ENCODE assay signal across 8 cellular contexts in the genomic region with DNA sequence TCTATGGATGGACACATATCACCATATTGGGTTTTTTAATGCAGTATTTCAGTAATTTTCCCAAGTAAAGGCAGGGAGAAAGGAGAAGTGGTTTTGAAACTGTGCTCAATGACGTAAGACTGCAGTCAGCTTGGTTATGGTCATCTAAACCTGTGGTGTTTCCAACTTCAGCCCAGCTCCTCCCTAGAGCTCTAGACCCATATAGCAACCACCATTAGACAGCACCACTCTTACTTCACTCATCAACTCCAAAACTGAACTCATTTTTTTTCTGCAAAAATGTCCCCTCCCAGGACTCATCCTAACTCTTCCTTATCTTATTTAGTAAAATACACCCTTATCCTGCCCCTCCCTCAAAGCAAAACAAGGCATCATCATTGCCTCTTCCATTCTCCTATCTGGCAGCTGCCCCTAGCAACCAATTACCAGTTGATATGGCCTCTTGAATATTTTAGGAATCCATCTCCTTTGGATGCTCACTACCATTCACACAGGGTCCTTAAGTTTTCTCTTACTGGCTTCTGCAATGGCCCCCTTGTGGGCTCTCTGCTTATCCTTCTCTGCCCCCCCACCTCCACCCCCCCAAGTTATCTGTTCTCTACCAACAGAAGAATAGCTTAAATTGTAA. TPM values are rescaled to one million over a fixed set of nuclear protein-coding genes. Genes with fewer than 3 reads are reported as not detected.
DNase-seq lines count a peak whose midpoint lies in the region; ATAC-seq and TF ChIP-seq lines count a peak whose summit lies in the region.

No MANE protein-coding gene starts in this region.

- TF ChIP-seq CTCF in cardiac muscle cell (IDR thresholded peaks at IDR 0.05; ENCODE audit: low read depth, low read length) (no peak), adrenal gland (IDR thresholded peaks at IDR 0.05) (no peak), left lung (IDR thresholded peaks at IDR 0.05) (no peak)

- H3K4me1 ChIP-seq in cardiac muscle cell (ENCODE audit: low read depth) (peaks cover 29% of the 10 kb centered on the region), right cardiac atrium (ENCODE audit: control insufficient read depth, insufficient read depth, low read length) (peaks cover 3% of the 10 kb centered on the region), subcutaneous abdominal adipose tissue (ENCODE audit: control insufficient read depth in 5 of 5, insufficient read depth in 5 of 5, low read length in 5 of 5) (peaks cover 8 to 40% (median 36%) of the 10 kb centered on the region in 5 donors), adrenal gland (replicated peaks in 1 of 2) (peaks cover 32 to 40% of the 10 kb centered on the region in 2 donors), left lung (peaks cover 14 to 46% of the 10 kb centered on the region in 2 donors)

- H3K27ac Mint-ChIP-seq in dendritic cell treated with granulocyte-macrophage colony-stimulating factor and Interleukin-4, amounts not matched to agents 40 ng/mL and 50 ng/mL, for 4 days, result peak overlapping the region; percentile 94

- no peaks in the 10 kb centered on the region for H3K36me3 ChIP-seq in cardiac muscle cell
- H3K36me3 ChIP-seq in subcutaneous abdominal adipose tissue (ENCODE audit: control insufficient read depth in 5 of 5, insufficient read depth in 5 of 5, low read length in 5 of 5), result no peaks in the 10 kb centered on the region
- no peaks in the 10 kb centered on the region for H3K36me3 ChIP-seq in adrenal gland (replicated peaks in 1 of 2)
- H3K36me3 ChIP-seq in left lung, result no peaks in the 10 kb centered on the region

- peaks cover 13% of the 10 kb centered on the region for H3K36me3 Mint-ChIP-seq in dendritic cell treated with granulocyte-macrophage colony-stimulating factor and Interleukin-4, amounts not matched to agents 40 ng/mL and 50 ng/mL, for 4 days (ENCODE audit: low read depth)

- H3K27me3 ChIP-seq in cardiac muscle cell (no peaks in the 10 kb centered on the region), right cardiac atrium (ENCODE audit: control insufficient read depth, insufficient read depth) (no peaks in the 10 kb centered on the region), subcutaneous abdominal adipose tissue (ENCODE audit: control insufficient read depth in 5 of 5, insufficient read depth in 4 of 5, low read length in 5 of 5) (no peaks in the 10 kb centered on the region), adrenal gland (no peaks in the 10 kb centered on the region), left lung (no peaks in the 10 kb centered on the region)

- peak overlapping the region; percentile 100 for H3K27ac ChIP-seq in cardiac muscle cell
- no peak overlapping the region for H3K27ac ChIP-seq in right cardiac atrium (ENCODE audit: low read length)
- peak overlapping the region; percentile 93 for H3K27ac ChIP-seq in subcutaneous abdominal adipose tissue (ENCODE audit: low read depth, low read length)
- H3K27ac ChIP-seq in adrenal gland, result no peak overlapping the region
- peak overlapping the region in 1 of 2 donors; percentile 31 for H3K27ac ChIP-seq in left lung

- intact Hi-C loops in right cardiac atrium (cut with DNase I) (loop anchor here in 1 of 4 donors (5.0 kb wide), 1 partner anchor 110 kb away; no protein-coding TSS in a partner anchor), adrenal gland (cut with DNase I) (no loop called here), left lung (cut with DNase I) (no loop called here), Right ventricle myocardium superior (cut with DNase I) (loop anchor here (5.0 to 10.0 kb wide), 3 partner anchors 63 to 125 kb away; no protein-coding TSS in a partner anchor)
- intact Hi-C loops in dendritic cell treated with granulocyte-macrophage colony-stimulating factor and Interleukin-4, amounts not matched to agents 40 ng/mL and 50 ng/mL, for 4 days (cut with micrococcal nuclease), result loop anchor here (2.0 to 10.0 kb wide), 4 partner anchors 33 to 513 kb away; partner anchors contain the start of genes MPLKIP and SUGCT

- no peak overlapping the region for H3K4me3 Mint-ChIP-seq in dendritic cell treated with granulocyte-macrophage colony-stimulating factor and Interleukin-4, amounts not matched to agents 40 ng/mL and 50 ng/mL, for 4 days

- no peaks in the 10 kb centered on the region for H3K9me3 Mint-ChIP-seq in dendritic cell treated with granulocyte-macrophage colony-stimulating factor and Interleukin-4, amounts not matched to agents 40 ng/mL and 50 ng/mL, for 4 days

- TF ChIP-seq POLR2A in adrenal gland (IDR thresholded peaks at IDR 0.05), result no peak

- DNase-seq in cardiac muscle cell (ENCODE audit: low read depth in 1 of 2, low spot score in 1 of 2) (no peak), right cardiac atrium (no peak), MV-4-11 (lab: John Stamatoyannopoulos, UW) (peak; percentile 93), adrenal gland (no peak), left lung (no peak), Right ventricle myocardium superior (no peak)

- WGBS in right cardiac atrium, result 71% methylated on average over 1 of the region's 1 CpG
- 67 to 81% (median 75%) methylated on average over 1 of the region's 1 CpG for WGBS in adrenal gland, 4 donors

- peaks cover 34% of the 10 kb centered on the region for H3K4me1 Mint-ChIP-seq in dendritic cell treated with granulocyte-macrophage colony-stimulating factor and Interleukin-4, amounts not matched to agents 40 ng/mL and 50 ng/mL, for 4 days (ENCODE audit: low read depth)

- H3K9me3 ChIP-seq in cardiac muscle cell (ENCODE audit: low read depth) (no peaks in the 10 kb centered on the region), right cardiac atrium (ENCODE audit: control insufficient read depth, low read length) (no peaks in the 10 kb centered on the region), subcutaneous abdominal adipose tissue (ENCODE audit: control insufficient read depth in 5 of 5, low read length in 5 of 5) (no peaks in the 10 kb centered on the region), adrenal gland (replicated peaks in 1 of 3) (no peaks in the 10 kb centered on the region), left lung (no peaks in the 10 kb centered on the region)

- H3K4me3 ChIP-seq in cardiac muscle cell, result no peak overlapping the region
- no peak overlapping the region for H3K4me3 ChIP-seq in right cardiac atrium (ENCODE audit: low read length)
- H3K4me3 ChIP-seq in subcutaneous abdominal adipose tissue (ENCODE audit: low read depth in 1 of 5, low read length in 5 of 5), result peak overlapping the region in 1 of 5 donors; percentile 90
- H3K4me3 ChIP-seq in adrenal gland, result no peak overlapping the region
- peak overlapping the region in 1 of 2 donors; percentile 91 for H3K4me3 ChIP-seq in left lung

- no peak for ATAC-seq in right cardiac atrium
- no peak for ATAC-seq in left lung
- no peak for ATAC-seq in Right ventricle myocardium superior (ENCODE audit: poor library complexity)

- H3K9ac ChIP-seq in subcutaneous abdominal adipose tissue (ENCODE audit: low read length in 5 of 5), result no peak overlapping the region

- H3K27me3 Mint-ChIP-seq in dendritic cell treated with granulocyte-macrophage colony-stimulating factor and Interleukin-4, amounts not matched to agents 40 ng/mL and 50 ng/mL, for 4 days, result no peaks in the 10 kb centered on the region

RNA-seq across cellular contexts. Expression of gene RALA, which starts 1.5 kb away (rescaled TPM):
- total RNA-seq in cardiac muscle cell (7.3 and 9.1 TPM in 2 replicates), right cardiac atrium (10 to 100 TPM; 21.0 to 23.9 (median 22.4) TPM), adrenal gland (10 to 100 TPM; 24.1 to 58.6 (median 34.9) TPM), left lung (10 to 100 TPM; 45.8 to 46.6 TPM), Right ventricle myocardium superior (38.0 TPM)
- polyA plus RNA-seq in cardiac muscle cell (41.6 and 44.4 TPM in 2 replicates), right cardiac atrium (20.9 TPM), adrenal gland (10 to 100 TPM; 15.4 to 45.6 (median 26.3) TPM)

RNA-seq across cellular contexts. Expression of gene YAE1, which starts 55.7 kb away (rescaled TPM):
- total RNA-seq in cardiac muscle cell (29.5 and 33.7 TPM in 2 replicates), right cardiac atrium (10 to 100 TPM; 21.4 to 24.4 (median 22.4) TPM), adrenal gland (10 to 100 TPM; 11.1 to 26.7 (median 21.1) TPM), left lung (10 to 100 TPM; 16.8 to 19.7 TPM), Right ventricle myocardium superior (14.6 TPM)
- polyA plus RNA-seq in cardiac muscle cell (44.3 and 50.6 TPM in 2 replicates), right cardiac atrium (30.9 TPM), adrenal gland (10 to 100 TPM; 43.1 to 77.2 (median 51.1) TPM)

Comparison
In these comparisons a context has a peak if more than half of its experiments do, and no peak if none do; other contexts are left out.
1. H3K27ac ChIP-seq: peak in cardiac muscle cell (single experiment) and subcutaneous abdominal adipose tissue (single experiment); none in right cardiac atrium (single experiment) and adrenal gland (0 of 5).
2. intact Hi-C loops: an anchor here in dendritic cell treated with granulocyte-macrophage colony-stimulating factor and Interleukin-4, amounts not matched to agents 40 ng/mL and 50 ng/mL, for 4 days (2.0 to 10.0 kb wide) and Right ventricle myocardium superior (5.0 to 10.0 kb wide); none called in adrenal gland and left lung.